In genomic region chr11:64358907-64359711, GRCh38 we compare ENCODE assay signal across 8 cellular contexts. TPM values are rescaled to one million over a fixed set of nuclear protein-coding genes. Genes with fewer than 3 reads are reported as not detected.
DNase-seq lines count a peak whose midpoint lies in the region; ATAC-seq and TF ChIP-seq lines count a peak whose summit lies in the region.

Gene RPS6KA4, plus strand, starts transcription at chr11:64359162. Its CDS starts 74 bp downstream, at chr11:64359236.

- H3K9ac ChIP-seq in SU-DHL-6 (ENCODE audit: low read length) = peak within 1 kb of the TSS; percentile 69

- H2AFZ ChIP-seq in SU-DHL-6 (ENCODE audit: low read depth, low read length, severe bottlenecking) = peak within 1 kb of the TSS; percentile 62

- peak; percentile 72 for DNase-seq in activated T-cell treated with anti-CD3 and anti-CD28 coated beads for 48 hours (ENCODE audit: low read depth)
- DNase-seq in activated T-cell treated with anti-CD3 and anti-CD28 coated beads for 4 hours = no peak
- DNase-seq in hippocampal formation (lab: John Stamatoyannopoulos, UW) = peak; percentile 47 to 54
- peak; percentile 56 for DNase-seq in prostate gland (ENCODE audit: low spot score)

- peaks cover 47% of the 10 kb centered on the region for H3K4me1 Mint-ChIP-seq in brain

- no peaks in the 10 kb centered on the region for H4K20me1 ChIP-seq in SU-DHL-6 (ENCODE audit: low read depth, low read length)

- ATAC-seq in HG03520 (IDR thresholded peaks at IDR 0.05; ENCODE audit: unreplicated experiment) (peak; percentile 52), HG03439 (IDR thresholded peaks at IDR 0.05; ENCODE audit: unreplicated experiment) (no peak)

- no peaks in the 10 kb centered on the region for H3K27me3 ChIP-seq in SU-DHL-6 (ENCODE audit: low read length)
- no peaks in the 10 kb centered on the region for H3K27me3 ChIP-seq in prostate gland (replicated peaks; ENCODE audit: insufficient read depth)

- H3F3A ChIP-seq in SU-DHL-6 (ENCODE audit: insufficient read depth) = no peaks in the 10 kb centered on the region

- H3K4me3 Mint-ChIP-seq in brain = peak within 1 kb of the TSS; percentile 83 to 92 (median 88)

- peaks cover 6% of the 10 kb centered on the region for H3K4me1 ChIP-seq in prostate gland (replicated peaks)

- TF ChIP-seq POLR2A in prostate gland (IDR thresholded peaks at IDR 0.05) = peak; percentile 43

- peaks cover 28% of the 10 kb centered on the region for H3K36me3 Mint-ChIP-seq in brain

- H3K79me2 ChIP-seq in SU-DHL-6 (ENCODE audit: insufficient read depth, low read length) = no peaks in the 10 kb centered on the region

- H3K27ac ChIP-seq in SU-DHL-6 (ENCODE audit: low read depth, low read length) (peak within 1 kb of the TSS; percentile 22; the same call in 1 of the 2 replicates), prostate gland (peak within 1 kb of the TSS; percentile 78 to 81)

- H3K9me3 ChIP-seq in SU-DHL-6 (ENCODE audit: insufficient read depth, low read length) (no peaks in the 10 kb centered on the region), prostate gland (no peaks in the 10 kb centered on the region)

- no peaks in the 10 kb centered on the region for H3K36me3 ChIP-seq in SU-DHL-6 (ENCODE audit: low read length)
- H3K36me3 ChIP-seq in prostate gland = no peaks in the 10 kb centered on the region

- H3K4me3 ChIP-seq in SU-DHL-6 (ENCODE audit: insufficient read depth, low read length, poor library complexity, severe bottlenecking) (peak within 1 kb of the TSS; percentile 50), prostate gland (peak within 1 kb of the TSS; percentile 60 to 75)

- H3K9me3 Mint-ChIP-seq in brain = no peaks in the 10 kb centered on the region

- no peaks in the 10 kb centered on the region for H3K9me2 ChIP-seq in SU-DHL-6 (replicated peaks; ENCODE audit: insufficient read depth, low read length)

- intact Hi-C loops in prostate gland (cut with DNase I) = no loop called here

- H3K27ac Mint-ChIP-seq in brain = peak within 1 kb of the TSS; percentile 68 to 95 (median 94)

- WGBS in prostate gland = under 1% methylated on average over 35 of the region's 70 CpGs

- H3K4me2 ChIP-seq in SU-DHL-6 (ENCODE audit: low read depth, low read length, poor library complexity, severe bottlenecking) = peak within 1 kb of the TSS; percentile 64

- peaks cover 5% of the 10 kb centered on the region for H3K27me3 Mint-ChIP-seq in brain

- TF ChIP-seq CTCF in SU-DHL-6 (IDR thresholded peaks at IDR 0.05; ENCODE audit: insufficient read depth, low read length, poor library complexity, severe bottlenecking) = no peak
- TF ChIP-seq CTCF in brain (conservative IDR thresholded peaks at IDR 0.05) = no peak
- TF ChIP-seq CTCF in prostate gland (IDR thresholded peaks at IDR 0.05) = peak in 1 of 4 experiments; percentile 23

RNA-seq across cellular contexts. Expression of gene RPS6KA4, which starts in this region (rescaled TPM):
- polyA plus RNA-seq in brain (ENCODE audit: insufficient read depth, low read depth, low replicate concordance) = 17.6 TPM
- total RNA-seq in prostate gland = 10 to 100 TPM; 18.9 to 23.7 TPM
